In genomic region chr10:36764823-36765222, GRCh38 we compare ENCODE assay signal across 1 cellular context.
TF ChIP-seq lines count a peak whose summit lies in the region.

No MANE protein-coding gene starts in this region.

TF ChIP-seq in GM23338, 12 proteins besides CTCF, POLR2A, EP300 and RAD21 (continued from another document):
- TF ChIP-seq ZNF462 (CRISPR knock-in tag; IDR thresholded peaks at IDR 0.05) = no peak
- TF ChIP-seq EZH2 (IDR thresholded peaks at IDR 0.05; ENCODE audit: low read depth, unreplicated experiment) = no peak
- no peak for TF ChIP-seq CREB1 (CRISPR knock-in tag; IDR thresholded peaks at IDR 0.05; ENCODE audit: low read depth)
- TF ChIP-seq STAT1 (IDR thresholded peaks at IDR 0.05; ENCODE audit: unreplicated experiment) = no peak
- no peak for TF ChIP-seq JUNB (IDR thresholded peaks at IDR 0.05; ENCODE audit: unreplicated experiment)
- TF ChIP-seq ETS1 (IDR thresholded peaks at IDR 0.05) = no peak
- no peak for TF ChIP-seq ZNF331 (CRISPR knock-in tag; IDR thresholded peaks at IDR 0.05; ENCODE audit: low read depth)
